34 cellular contexts compared by ENCODE assay signal in genomic region chrX:51876441-51876840, GRCh38. TPM values are rescaled to one million over a fixed set of nuclear protein-coding genes. Genes with fewer than 3 reads are reported as not detected.
DNase-seq lines count a peak whose midpoint lies in the region; FAIRE-seq and TF ChIP-seq lines count a peak whose summit lies in the region.
"Had no signal": no experiment of that assay in that cellular context is flagged by ENCODE, and none has a peak within 500 bp of the region (broad histone marks: within the 10 kb centered on the region; RNA-seq: fewer than 3 reads in every experiment).

No MANE protein-coding gene starts in this region.

- H3K4me3 Mint-ChIP-seq in chondrocyte (ENCODE audit: unreplicated experiment) (no peak overlapping the region), nephron progenitor cell (no peak overlapping the region)
- H3K4me3 Mint-ChIP-seq: activated CD8-positive, alpha-beta T cell treated with anti-CD3 and anti-CD28 coated beads for 36 hours; activated naive CD4-positive, alpha-beta T cell treated with anti-CD3 and anti-CD28 coated beads for 36 hours; activated T-helper 1 cell treated with anti-CD3 and anti-CD28 coated beads, Interleukin-12 subunit alpha, Interleukin-12 subunit beta, Interleukin-2, Interleukin-4 antibody, amounts not matched to agents 30 ng/mL and 10 ng/mL and 1 ng/mL, durations not matched to agents 14 hours and 24 hours and 36 hours; neural crest cell; stimulated activated naive CD8-positive, alpha-beta T cell treated with anti-CD3 and anti-CD28 coated beads, Interleukin-15, Interleukin-2, amounts not matched to agents 100 ng/mL and 50 ng/mL, for 24 hours had no signal

- no peaks in the 10 kb centered on the region for H3K27me3 Mint-ChIP-seq in chondrocyte (ENCODE audit: low read depth)
- no peaks in the 10 kb centered on the region for H3K27me3 Mint-ChIP-seq in nephron progenitor cell (ENCODE audit: low read depth, poor library complexity)
- H3K27me3 Mint-ChIP-seq: activated CD8-positive, alpha-beta T cell treated with anti-CD3 and anti-CD28 coated beads for 36 hours; stimulated activated naive CD8-positive, alpha-beta T cell treated with anti-CD3 and anti-CD28 coated beads, Interleukin-15, Interleukin-2, amounts not matched to agents 100 ng/mL and 50 ng/mL, for 24 hours had no signal

- H3K4me1 ChIP-seq in vagina, result no peaks in the 10 kb centered on the region
- H3K4me1 ChIP-seq: adrenal gland, gastroesophageal sphincter, pancreas, testis had no signal

- intact Hi-C loops in vagina (cut with DNase I), result no loop called here

- DNase-seq in AG10803 (ENCODE audit: low read depth) (peak; percentile 68), LHCN-M2 (ENCODE audit: low read depth) (peak; percentile 16), chondrocyte (ENCODE audit: low spot score) (no peak), iris pigment epithelial cell (ENCODE audit: low read depth) (peak; percentile 67), nephron progenitor cell (no peak), erythroblast (lab: John Stamatoyannopoulos, UW) (no peak), vagina (ENCODE audit: extremely low spot score in 2 of 2) (no peak), H54 (ENCODE audit: insufficient read length, low spot score) (no peak)
- DNase-seq: activated CD4-positive, alpha-beta T cell treated with anti-CD3 and anti-CD28 coated beads for 1 hour; activated CD8-positive, alpha-beta memory T cell treated with anti-CD3 and anti-CD28 coated beads, Interleukin-2, amount 50 U/mL, for 48 hours; activated CD8-positive, alpha-beta T cell treated with anti-CD3 and anti-CD28 coated beads for 36 hours; activated naive CD4-positive, alpha-beta T cell treated with anti-CD3 and anti-CD28 coated beads for 36 hours; adrenal gland; C1 segment of cervical spinal cord; DMS53; effector memory CD4-positive, alpha-beta T cell; hypothalamus; left cardiac atrium; NCI-H146; NCI-H446; NCI-H748 treated with DMSO at 0.1 percent for 48 hours; pancreas; retina; Right ventricle myocardium superior; testis had no signal

- H3K4me3 ChIP-seq in AG10803 (ENCODE audit: low read length) (no peak overlapping the region), vagina (no peak overlapping the region)
- H3K4me3 ChIP-seq: adrenal gland, coronary artery, gastroesophageal sphincter, lung, pancreas, skin epidermis, testis had no signal

- H3K27ac Mint-ChIP-seq in chondrocyte (ENCODE audit: unreplicated experiment), result peak overlapping the region; percentile 75
- no peak overlapping the region for H3K27ac Mint-ChIP-seq in nephron progenitor cell
- H3K27ac Mint-ChIP-seq: activated CD8-positive, alpha-beta T cell treated with anti-CD3 and anti-CD28 coated beads for 36 hours; activated naive CD4-positive, alpha-beta T cell treated with anti-CD3 and anti-CD28 coated beads for 36 hours; activated T-helper 1 cell treated with anti-CD3 and anti-CD28 coated beads, Interleukin-12 subunit alpha, Interleukin-12 subunit beta, Interleukin-2, Interleukin-4 antibody, amounts not matched to agents 30 ng/mL and 10 ng/mL and 1 ng/mL, durations not matched to agents 14 hours and 24 hours and 36 hours; stimulated activated naive CD8-positive, alpha-beta T cell treated with anti-CD3 and anti-CD28 coated beads, Interleukin-15, Interleukin-2, amounts not matched to agents 100 ng/mL and 50 ng/mL, for 24 hours had no signal

- H3K36me3 ChIP-seq in vagina, result no peaks in the 10 kb centered on the region
- H3K36me3 ChIP-seq: adrenal gland, gastroesophageal sphincter, pancreas had no signal

- no peak for FAIRE-seq in H54 (lab: Jason Lieb, UNC)
- FAIRE-seq: bronchial epithelial cell had no signal

- TF ChIP-seq POLR2A in erythroblast (IDR thresholded peaks at IDR 0.05; ENCODE audit: low read length) (no peak), vagina (IDR thresholded peaks at IDR 0.05) (no peak), H54 (IDR thresholded peaks at IDR 0.05; ENCODE audit: low read depth, low read length) (no peak)

- no peaks in the 10 kb centered on the region for H3K9me3 ChIP-seq in vagina
- H3K9me3 ChIP-seq: adrenal gland, gastroesophageal sphincter, pancreas, testis had no signal

- H3K4me1 Mint-ChIP-seq in chondrocyte (ENCODE audit: low read depth) (peaks cover 9% of the 10 kb centered on the region), nephron progenitor cell (no peaks in the 10 kb centered on the region)
- H3K4me1 Mint-ChIP-seq: neural crest cell had no signal

- no peaks in the 10 kb centered on the region for H3K27me3 ChIP-seq in vagina
- H3K27me3 ChIP-seq: adrenal gland, gastroesophageal sphincter, pancreas, testis had no signal

- H3K9me3 Mint-ChIP-seq in chondrocyte (ENCODE audit: low read depth) (peaks cover 14% of the 10 kb centered on the region), nephron progenitor cell (peaks cover 39% of the 10 kb centered on the region)
- H3K9me3 Mint-ChIP-seq: activated CD8-positive, alpha-beta T cell treated with anti-CD3 and anti-CD28 coated beads for 36 hours; activated naive CD4-positive, alpha-beta T cell treated with anti-CD3 and anti-CD28 coated beads for 36 hours; activated T-helper 1 cell treated with anti-CD3 and anti-CD28 coated beads, Interleukin-12 subunit alpha, Interleukin-12 subunit beta, Interleukin-2, Interleukin-4 antibody, amounts not matched to agents 30 ng/mL and 10 ng/mL and 1 ng/mL, durations not matched to agents 14 hours and 24 hours and 36 hours; stimulated activated naive CD8-positive, alpha-beta T cell treated with anti-CD3 and anti-CD28 coated beads, Interleukin-15, Interleukin-2, amounts not matched to agents 100 ng/mL and 50 ng/mL, for 24 hours had no signal

- TF ChIP-seq CTCF in AG10803 (conservative IDR thresholded peaks at IDR 0.05; ENCODE audit: low read length) (no peak), chondrocyte (IDR thresholded peaks at IDR 0.05) (no peak), nephron progenitor cell (IDR thresholded peaks at IDR 0.05) (no peak), vagina (IDR thresholded peaks at IDR 0.05) (no peak)

- H3K27ac ChIP-seq in vagina, result no peak overlapping the region
- H3K27ac ChIP-seq: adrenal gland, coronary artery, epithelial cell of prostate, gastroesophageal sphincter, pancreas, skin epidermis, testis had no signal

- H3K36me3 Mint-ChIP-seq in chondrocyte (ENCODE audit: low read depth) (no peaks in the 10 kb centered on the region), nephron progenitor cell (ENCODE audit: low read depth) (peaks cover 42% of the 10 kb centered on the region)

RNA-seq across cellular contexts. Expression of gene MAGED1, which starts 17.0 kb away (rescaled TPM):
- total RNA-seq in LHCN-M2 (2014; rRNA removed) (209 and 282 TPM in 2 replicates), chondrocyte (470 to 669 TPM (median 477 TPM) in 3 replicates), vagina (50.1 TPM)
- 365 TPM for polyA plus RNA-seq in LHCN-M2 (2012)

Comparison
In these comparisons a context has a peak if more than half of its experiments do, and no peak if none do; other contexts are left out.
1. DNase-seq: peak in AG10803 (single experiment), LHCN-M2 (single experiment) and iris pigment epithelial cell (single experiment); none in chondrocyte (single experiment), nephron progenitor cell (single experiment), erythroblast (0 of 2), vagina (0 of 2) and H54 (single experiment).